1 cellular context compared by ENCODE assay signal in genomic region chr2:109516445-109517117, GRCh38.
A peak's percentile ranks its signal among the peaks of the same experiment; 100 is the strongest.
TF ChIP-seq lines count a peak whose summit lies in the region.

No MANE protein-coding gene starts in this region.

TF ChIP-seq in HepG2, 621 proteins besides CTCF, POLR2A, EP300 and RAD21 (continued from another document and continues in another):
- TF ChIP-seq ZNF792 (CRISPR knock-in tag; IDR thresholded peaks at IDR 0.05), result no peak
- TF ChIP-seq PLRG1 (conservative IDR thresholded peaks at IDR 0.05), result no peak
- TF ChIP-seq BCL6 (CRISPR knock-in tag; IDR thresholded peaks at IDR 0.05), result peak; percentile 86
- peak; percentile 40; the same call in 1 of the 2 replicates for TF ChIP-seq RXRA (CRISPR knock-in tag; IDR thresholded peaks at IDR 0.05)
- no peak for TF ChIP-seq RCOR2 (CRISPR knock-in tag; IDR thresholded peaks at IDR 0.05)
- peak; percentile 64; the same call in 1 of the 2 replicates for TF ChIP-seq UBTF (CRISPR knock-in tag; IDR thresholded peaks at IDR 0.05)
- no peak for TF ChIP-seq SAFB2 (CRISPR knock-in tag; IDR thresholded peaks at IDR 0.05; ENCODE audit: borderline replicate concordance, low read depth)
- TF ChIP-seq ZNF691 (CRISPR knock-in tag; IDR thresholded peaks at IDR 0.05; ENCODE audit: borderline replicate concordance, low read depth), result peak; percentile 72; the same call in 1 of the 2 replicates
- peak; percentile 73; the same call in 1 of the 2 replicates for TF ChIP-seq HNRNPL (IDR thresholded peaks at IDR 0.05; ENCODE audit: low read depth, low read length)
- TF ChIP-seq TBL1XR1 (IDR thresholded peaks at IDR 0.05; ENCODE audit: borderline replicate concordance, low read length, partially characterized antibody), result no peak
- TF ChIP-seq NR1H2 (CRISPR knock-in tag; IDR thresholded peaks at IDR 0.05; ENCODE audit: borderline replicate concordance, low read depth), result peak; percentile 9; the same call in 1 of the 2 replicates
- TF ChIP-seq ZNF572 (CRISPR knock-in tag; IDR thresholded peaks at IDR 0.05), result no peak
- no peak for TF ChIP-seq U2AF2 (IDR thresholded peaks at IDR 0.05; ENCODE audit: low read depth, low read length)
- no peak for TF ChIP-seq HOXD1 (CRISPR knock-in tag; IDR thresholded peaks at IDR 0.05)
- TF ChIP-seq PAX8 (CRISPR knock-in tag; IDR thresholded peaks at IDR 0.05; ENCODE audit: borderline replicate concordance), result 0 out of 2 replicates have a peak, but pooled peaks have one; percentile 2
- TF ChIP-seq NFKB2 (CRISPR knock-in tag; IDR thresholded peaks at IDR 0.05; ENCODE audit: borderline replicate concordance), result peak; percentile 58; the same call in 1 of the 2 replicates
- peak; percentile 59 for TF ChIP-seq ZBTB33 (CRISPR knock-in tag; IDR thresholded peaks at IDR 0.05)
- TF ChIP-seq LRRFIP1 (CRISPR knock-in tag; conservative IDR thresholded peaks at IDR 0.05), result 0 out of 2 replicates have a peak, but pooled peaks have one; percentile 28
- peak; percentile 88 for TF ChIP-seq ZNF619 (CRISPR knock-in tag; IDR thresholded peaks at IDR 0.05)
- 0 out of 2 replicates have a peak, but pooled peaks have one; percentile 11 for TF ChIP-seq ZNF609 (CRISPR knock-in tag; IDR thresholded peaks at IDR 0.05; ENCODE audit: borderline replicate concordance)
- TF ChIP-seq ZNF10 (CRISPR knock-in tag; IDR thresholded peaks at IDR 0.05; ENCODE audit: borderline replicate concordance, low read depth), result no peak
- 0 out of 2 replicates have a peak, but pooled peaks have one; percentile 41 for TF ChIP-seq ERF (CRISPR knock-in tag; IDR thresholded peaks at IDR 0.05)
- TF ChIP-seq AHR (CRISPR knock-in tag; IDR thresholded peaks at IDR 0.05), result peak; percentile 55; the same call in 1 of the 2 replicates
- TF ChIP-seq CHD4 (IDR thresholded peaks at IDR 0.05; ENCODE audit: borderline replicate concordance, low read length), result no peak
- TF ChIP-seq DMTF1 (CRISPR knock-in tag; IDR thresholded peaks at IDR 0.05), result no peak
- peak; percentile 71 for TF ChIP-seq SMC3 (IDR thresholded peaks at IDR 0.05; ENCODE audit: low read length)
- no peak for TF ChIP-seq ZNF775 (CRISPR knock-in tag; IDR thresholded peaks at IDR 0.05; ENCODE audit: borderline replicate concordance)
- no peak for TF ChIP-seq TEF (CRISPR knock-in tag; IDR thresholded peaks at IDR 0.05)
- TF ChIP-seq GTF2F1 (IDR thresholded peaks at IDR 0.05; ENCODE audit: low read length), result no peak
- no peak for TF ChIP-seq ATF7 (IDR thresholded peaks at IDR 0.05)
- TF ChIP-seq ATF7 (CRISPR knock-in tag; IDR thresholded peaks at IDR 0.05), result no peak
- peak; percentile 66; the same call in 1 of the 2 replicates for TF ChIP-seq ZBTB7B (CRISPR knock-in tag; IDR thresholded peaks at IDR 0.05)
- TF ChIP-seq ZBTB42 (CRISPR knock-in tag; IDR thresholded peaks at IDR 0.05), result no peak; the same call in 1 of the 2 replicates
- peak; percentile 32; the same call in 1 of the 2 replicates for TF ChIP-seq KMT2A (CRISPR knock-in tag; IDR thresholded peaks at IDR 0.05)
- TF ChIP-seq ZSCAN31 (CRISPR knock-in tag; IDR thresholded peaks at IDR 0.05; ENCODE audit: low read depth), result no peak; the same call in 1 of the 2 replicates
- TF ChIP-seq SMARCC2 (IDR thresholded peaks at IDR 0.05), result no peak
- no peak for TF ChIP-seq MZF1 (CRISPR knock-in tag; IDR thresholded peaks at IDR 0.05; ENCODE audit: borderline replicate concordance)
- TF ChIP-seq HMGXB4 (CRISPR knock-in tag; IDR thresholded peaks at IDR 0.05; ENCODE audit: borderline replicate concordance in 1 of 2, low read depth in 1 of 2), result peak; percentile 72 to 91
- TF ChIP-seq CENPBD1 (CRISPR knock-in tag; IDR thresholded peaks at IDR 0.05; ENCODE audit: borderline replicate concordance, low read depth), result no peak
- no peak for TF ChIP-seq ZFP36L2 (CRISPR knock-in tag; IDR thresholded peaks at IDR 0.05)
- TF ChIP-seq ZNF543 (CRISPR knock-in tag; IDR thresholded peaks at IDR 0.05), result no peak; the same call in 1 of the 2 replicates
- 0 out of 2 replicates have a peak, but pooled peaks have one; percentile 21 for TF ChIP-seq ZNF512 (CRISPR knock-in tag; IDR thresholded peaks at IDR 0.05)
- no peak; the same call in 1 of the 2 replicates for TF ChIP-seq ELF4 (CRISPR knock-in tag; IDR thresholded peaks at IDR 0.05; ENCODE audit: borderline replicate concordance)
